ENCODE assay signal across 8 cellular contexts in the genomic region with DNA sequence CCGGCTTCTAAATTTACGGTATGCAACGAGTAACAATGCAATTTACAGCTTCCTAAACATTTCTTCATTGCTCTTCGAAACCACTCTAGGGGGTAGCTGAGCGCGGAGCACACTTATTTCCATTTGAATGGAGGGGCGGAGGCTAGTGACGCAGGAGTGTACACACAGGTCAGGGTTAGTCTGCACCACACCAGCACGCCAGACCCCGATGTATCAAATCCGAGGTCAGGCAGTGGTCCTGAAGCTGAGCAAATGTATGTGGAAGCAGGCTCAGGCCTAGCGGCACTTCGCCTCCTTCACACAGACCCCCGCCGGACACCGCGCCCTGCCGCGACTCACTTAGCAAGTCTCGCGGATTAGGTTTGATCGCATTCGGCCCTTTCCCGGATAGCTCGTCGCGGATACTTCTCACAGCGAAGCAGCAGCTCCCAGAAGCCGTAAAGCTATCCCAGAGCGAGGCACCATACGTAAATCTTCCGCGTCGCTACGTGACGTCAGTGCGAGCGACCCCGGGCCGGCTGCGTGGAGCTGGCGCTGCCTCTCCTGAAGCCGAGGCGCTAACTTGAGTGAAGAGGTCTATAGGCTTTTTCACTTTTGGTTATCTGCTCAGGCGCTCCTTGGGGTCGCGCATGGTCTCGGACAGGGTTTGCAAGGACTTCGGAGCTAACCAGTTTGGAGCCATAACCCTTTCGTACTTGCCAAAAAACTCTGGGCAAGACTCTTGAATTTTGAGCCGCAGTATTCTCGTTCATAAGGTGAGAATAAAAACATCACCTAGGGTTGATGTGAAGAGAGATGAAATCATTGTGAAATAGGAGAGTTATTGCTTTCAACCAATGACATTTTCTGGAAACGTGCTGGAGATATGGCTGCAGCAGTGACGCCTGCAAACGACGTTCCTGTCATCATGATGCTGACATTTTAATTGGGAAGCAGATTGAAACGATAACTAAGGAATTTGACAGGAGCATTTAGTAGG. TPM values are rescaled to one million over a fixed set of nuclear protein-coding genes. Genes with fewer than 3 reads are reported as not detected.
DNase-seq lines count a peak whose midpoint lies in the region; ATAC-seq and TF ChIP-seq lines count a peak whose summit lies in the region.

AASDH (minus strand) TSS at position 469 of the 979 bp plus-strand sequence. CDS start 3,192 bp downstream, outside the sequence.

- no peaks in the 10 kb centered on the region for H4K20me1 ChIP-seq in PC-3 (ENCODE audit: low read length)

- CTCF ChIA-PET in PC-3 (lab: Charles Lee): interaction anchor here (0.5 to 0.7 kb wide), 4 partner anchors 17 to 439 kb away, joined by 3 to 5 read pairs (median 3); no protein-coding TSS in a partner anchor

- H3K4me3 ChIP-seq in PC-3 (ENCODE audit: low read length) (peak within 1 kb of the TSS; percentile 88), mucosa of rectum (ENCODE audit: low read length in 2 of 2) (peak within 1 kb of the TSS; percentile 97 to 98)

- intact Hi-C loops in PC-3 (cut with micrococcal nuclease): loop anchor here (1.0 to 10.0 kb wide), 5 partner anchors 23 to 443 kb away; partner anchors contain the start of genes CEP135, PPAT and SRP72

- BruUV-seq in PC-3 (replicated peaks; lab: Mats Ljungman, UMichigan): TSS peak; percentile 86

- no peaks in the 10 kb centered on the region for H3K9me2 ChIP-seq in PC-3 (replicated peaks; ENCODE audit: low read length)

- no peaks in the 10 kb centered on the region for H3F3A ChIP-seq in PC-3 (ENCODE audit: low read length, unreplicated experiment)

- peak within 1 kb of the TSS; percentile 88 for H2AFZ ChIP-seq in PC-3 (ENCODE audit: low read length)

- ATAC-seq in GM21576 (IDR thresholded peaks at IDR 0.05; ENCODE audit: unreplicated experiment): peak; percentile 96
- peak; percentile 90 for ATAC-seq in PC-3

- H3K27ac ChIP-seq in PC-3 (ENCODE audit: low read length): peak within 1 kb of the TSS; percentile 86
- H3K27ac ChIP-seq in mucosa of rectum (ENCODE audit: low read depth in 2 of 2, low read length in 2 of 2): peak within 1 kb of the TSS; percentile 96 to 97

- H3K79me2 ChIP-seq in PC-3 (ENCODE audit: low read length): peaks cover 35% of the 10 kb centered on the region

- H3K9ac ChIP-seq in PC-3 (ENCODE audit: low read length): peak within 1 kb of the TSS; percentile 88
- peak within 1 kb of the TSS; percentile 88 to 89 for H3K9ac ChIP-seq in mucosa of rectum (ENCODE audit: low read depth in 1 of 2, low read length in 2 of 2)

- TF ChIP-seq POLR2A in erythroblast (IDR thresholded peaks at IDR 0.05; ENCODE audit: low read length): peak; percentile 99

- H3K27me3 ChIP-seq in PC-3 (ENCODE audit: low read length): no peaks in the 10 kb centered on the region
- no peaks in the 10 kb centered on the region for H3K27me3 ChIP-seq in mucosa of rectum (ENCODE audit: control insufficient read depth in 2 of 2, insufficient read depth in 2 of 2, low read length in 2 of 2)

- peaks cover 4% of the 10 kb centered on the region; the same call in 1 of the 2 replicates for H3K36me3 ChIP-seq in PC-3 (ENCODE audit: low read depth, low read length)
- no peaks in the 10 kb centered on the region for H3K36me3 ChIP-seq in mucosa of rectum (ENCODE audit: control insufficient read depth in 2 of 2, insufficient read depth in 2 of 2, low read length in 2 of 2)

- TF ChIP-seq CTCF in PC-3 (conservative IDR thresholded peaks at IDR 0.05; ENCODE audit: low read depth, low read length): no peak

- H3K4me1 ChIP-seq in PC-3 (ENCODE audit: insufficient read depth, low read length) (peaks cover 21% of the 10 kb centered on the region), mucosa of rectum (ENCODE audit: control insufficient read depth in 2 of 2, insufficient read depth in 2 of 2, low read length in 2 of 2) (peaks cover 4 to 8% of the 10 kb centered on the region in 2 donors)

- POLR2A ChIA-PET in PC-3 (lab: Charles Lee; ENCODE audit: unreplicated experiment): interaction anchor here (0.5 to 1.1 kb wide), 11 partner anchors 18 to 1208 kb away, joined by 3 to 22 read pairs (median 5); partner anchors contain the start of genes HOPX, PAICS and PPAT

- no peak for TF ChIP-seq RAD21 in Ishikawa (IDR thresholded peaks at IDR 0.05; ENCODE audit: low read depth)

- DNase-seq in DMS114 treated with DMSO at 0.1 percent for 48 hours (lab: John Stamatoyannopoulos, UW; ENCODE audit: unreplicated experiment) (peak; percentile 82), PC-3 (peak; percentile 98), erythroblast (lab: John Stamatoyannopoulos, UW) (peak; percentile 97 to 98)
- DNase-seq in activated T-cell treated with anti-CD3 and anti-CD28 coated beads, Interleukin-2, amount 50 U/mL, for 1 hour: peak; percentile 99
- DNase-seq in stimulated activated CD8-positive, alpha-beta memory T cell treated with anti-CD3 and anti-CD28 coated beads, Interleukin-4, amount 100 ng/mL, for 48 hours: peak; percentile 98

- no peak for TF ChIP-seq EP300 in Ishikawa (IDR thresholded peaks at IDR 0.05; ENCODE audit: borderline replicate concordance)

- H3K4me2 ChIP-seq in PC-3 (ENCODE audit: low read length): peak within 1 kb of the TSS; percentile 93

- H3K9me3 ChIP-seq in PC-3 (ENCODE audit: low read length): no peaks in the 10 kb centered on the region
- H3K9me3 ChIP-seq in mucosa of rectum (ENCODE audit: control insufficient read depth in 2 of 2, low read length in 2 of 2): no peaks in the 10 kb centered on the region

TF ChIP-seq in Ishikawa, 13 proteins besides CTCF, POLR2A, EP300 and RAD21:
- peak; percentile 17; the same call in 1 of the 2 replicates for TF ChIP-seq TCF12 (IDR thresholded peaks at IDR 0.05; ENCODE audit: low read depth)
- TF ChIP-seq CREB1 (IDR thresholded peaks at IDR 0.05; ENCODE audit: low read depth): peak; percentile 99
- no peak for TF ChIP-seq ZBTB7A (IDR thresholded peaks at IDR 0.05; ENCODE audit: low read depth)
- TF ChIP-seq, protein P1, sequence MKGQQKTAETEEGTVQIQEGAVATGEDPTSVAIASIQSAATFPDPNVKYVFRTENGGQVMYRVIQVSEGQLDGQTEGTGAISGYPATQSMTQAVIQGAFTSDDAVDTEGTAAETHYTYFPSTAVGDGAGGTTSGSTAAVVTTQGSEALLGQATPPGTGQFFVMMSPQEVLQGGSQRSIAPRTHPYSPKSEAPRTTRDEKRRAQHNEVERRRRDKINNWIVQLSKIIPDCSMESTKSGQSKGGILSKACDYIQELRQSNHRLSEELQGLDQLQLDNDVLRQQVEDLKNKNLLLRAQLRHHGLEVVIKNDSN (IDR thresholded peaks at IDR 0.05): no peak
- no peak for TF ChIP-seq EGR1 (IDR thresholded peaks at IDR 0.05)
- peak; percentile 89; the same call in 1 of the 2 replicates for TF ChIP-seq MAX (IDR thresholded peaks at IDR 0.05)
- TF ChIP-seq FOXM1 (IDR thresholded peaks at IDR 0.05; ENCODE audit: borderline replicate concordance, low read depth): peak; percentile 75; the same call in 1 of the 2 replicates
- TF ChIP-seq REST (IDR thresholded peaks at IDR 0.05; ENCODE audit: low read depth): no peak
- no peak for TF ChIP-seq TEAD4 (IDR thresholded peaks at IDR 0.05)
- no peak; the same call in 1 of the 2 replicates for TF ChIP-seq CEBPB (IDR thresholded peaks at IDR 0.05)
- peak; percentile 28; the same call in 1 of the 2 replicates for TF ChIP-seq YY1 (IDR thresholded peaks at IDR 0.05; ENCODE audit: low read depth)
- no peak for TF ChIP-seq NFIC (IDR thresholded peaks at IDR 0.05)
- TF ChIP-seq TAF1 (IDR thresholded peaks at IDR 0.05; ENCODE audit: low read depth): peak; percentile 51; the same call in 1 of the 2 replicates

RNA-seq across cellular contexts. Expression of gene AASDH, which starts in this region (rescaled TPM):
- total RNA-seq in PC-3 (2014; rRNA removed): 7.5 and 8.8 TPM in 2 replicates

Comparison
In these comparisons a context has a peak if more than half of its experiments do, and no peak if none do; other contexts are left out.
1. Peak in every context shown above with its lines: DNase-seq, ATAC-seq, H3K4me3 ChIP-seq and H3K27ac ChIP-seq.